7 cellular contexts compared by ENCODE assay signal in the genomic region with DNA sequence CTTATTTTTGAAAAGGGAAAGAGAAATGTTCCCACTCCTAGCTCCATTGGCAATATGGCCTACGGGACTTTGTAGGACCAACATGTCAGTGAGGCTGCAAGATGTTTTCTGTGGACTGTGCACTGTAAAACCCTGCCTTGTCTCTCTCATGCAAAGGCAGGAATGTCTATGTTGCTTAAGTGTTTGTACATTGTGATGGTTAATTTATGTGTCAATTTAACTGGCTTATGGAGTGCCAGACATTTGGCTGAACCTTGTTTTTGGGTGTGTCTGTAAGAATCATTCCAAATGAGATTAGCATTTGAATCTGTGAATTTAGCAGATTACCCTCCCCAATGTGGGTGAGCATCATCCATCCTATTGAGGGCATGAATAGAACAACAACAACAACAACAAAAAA. TPM values are rescaled to one million over a fixed set of nuclear protein-coding genes. Genes with fewer than 3 reads are reported as not detected.
"Had no signal": no experiment of that assay in that cellular context is flagged by ENCODE, and none has a peak within 500 bp of the region (broad histone marks: within the 10 kb centered on the region; RNA-seq: fewer than 3 reads in every experiment).

No MANE protein-coding gene starts in this region.

- H3K27ac ChIP-seq: GM23248, HL-60 had no signal

- H3K27ac Mint-ChIP-seq: IgD-negative memory B cell had no signal

- FAIRE-seq: HepG2 had no signal

- H2AFZ ChIP-seq: GM23248 had no signal

- H3K4me3 ChIP-seq: GM23248 had no signal

- H3K36me3 Mint-ChIP-seq: IgD-negative memory B cell had no signal

- DNase-seq: GM23248, H7, HCEC 1CT, KBM-7 had no signal

- H3K4me3 Mint-ChIP-seq: IgD-negative memory B cell had no signal

- ATAC-seq: HepG2 had no signal

RNA-seq across cellular contexts. Expression of a gene that starts 4.1 kb away (rescaled TPM):
- total RNA-seq: GM23248 had no signal
- polyA plus RNA-seq: IgD-negative memory B cell had no signal
